ENCODE assay signal across 13 cellular contexts in genomic region chrX:74343327-74343969, GRCh38. TPM values are rescaled to one million over a fixed set of nuclear protein-coding genes. Genes with fewer than 3 reads are reported as not detected.
DNase-seq lines count a peak whose midpoint lies in the region; ATAC-seq and TF ChIP-seq lines count a peak whose summit lies in the region.
"Had no signal": no experiment of that assay in that cellular context is flagged by ENCODE, and none has a peak within 500 bp of the region (broad histone marks: within the 10 kb centered on the region; RNA-seq: fewer than 3 reads in every experiment).

No MANE protein-coding gene starts in this region.

- H3K4me1 Mint-ChIP-seq in chondrocyte (ENCODE audit: low read depth) = peaks cover 9% of the 10 kb centered on the region
- H3K4me1 Mint-ChIP-seq in CD4-positive, alpha-beta memory T cell = no peaks in the 10 kb centered on the region

- CTCF ChIA-PET in CD4-positive, alpha-beta memory T cell (lab: Charles Lee; ENCODE audit: partially characterized antibody) = interaction anchor here (0.5 to 3.1 kb wide), 9 partner anchors 11 to 490 kb away, joined by 3 to 18 read pairs (median 4); no protein-coding TSS in a partner anchor

- no peak overlapping the region for H3K4me3 ChIP-seq in left ventricle myocardium inferior
- H3K4me3 ChIP-seq in CD4-positive, alpha-beta memory T cell (ENCODE audit: low read length in 2 of 2) = no peak overlapping the region
- H3K4me3 ChIP-seq: esophagus muscularis mucosa, SJSA1 had no signal

- no peak overlapping the region for H3K27ac ChIP-seq in left ventricle myocardium inferior (replicated peaks)
- H3K27ac ChIP-seq in CD4-positive, alpha-beta memory T cell (ENCODE audit: low read depth, low read length) = no peak overlapping the region
- H3K27ac ChIP-seq: esophagus muscularis mucosa, SJSA1 had no signal

- no peak overlapping the region for H3K4me3 Mint-ChIP-seq in chondrocyte (ENCODE audit: unreplicated experiment)
- no peak overlapping the region for H3K4me3 Mint-ChIP-seq in CD4-positive, alpha-beta memory T cell
- H3K4me3 Mint-ChIP-seq: activated CD4-positive, alpha-beta T cell treated with anti-CD3 and anti-CD28 coated beads for 36 hours had no signal

- H3K4me1 ChIP-seq in left ventricle myocardium inferior = no peaks in the 10 kb centered on the region
- H3K4me1 ChIP-seq in CD4-positive, alpha-beta memory T cell (ENCODE audit: insufficient read depth, low read length) = no peaks in the 10 kb centered on the region
- H3K4me1 ChIP-seq: esophagus muscularis mucosa had no signal

- peaks cover 2% of the 10 kb centered on the region for H3K27me3 Mint-ChIP-seq in chondrocyte (ENCODE audit: low read depth)
- H3K27me3 Mint-ChIP-seq in CD4-positive, alpha-beta memory T cell = peaks cover 0 to 3% of the 10 kb centered on the region in 2 donors
- H3K27me3 Mint-ChIP-seq: activated CD4-positive, alpha-beta T cell treated with anti-CD3 and anti-CD28 coated beads for 36 hours had no signal

- DNase-seq in Right ventricle myocardium inferior (ENCODE audit: missing footprints) = no peak
- no peak for DNase-seq in left ventricle myocardium inferior
- DNase-seq in chondrocyte (ENCODE audit: low spot score) = no peak
- DNase-seq in cortex of kidney (lab: John Stamatoyannopoulos, UW) = no peak
- DNase-seq in 8988T = no peak
- no peak for DNase-seq in GM13977 (ENCODE audit: low spot score)
- no peak for DNase-seq in CD4-positive, alpha-beta memory T cell
- DNase-seq: activated effector memory CD4-positive, alpha-beta T cell treated with Interleukin-2 at 50 U/mL for 16 hours had no signal

- H3K27ac Mint-ChIP-seq in chondrocyte (ENCODE audit: unreplicated experiment) = peak overlapping the region; percentile 71
- no peak overlapping the region for H3K27ac Mint-ChIP-seq in CD4-positive, alpha-beta memory T cell
- H3K27ac Mint-ChIP-seq: activated CD4-positive, alpha-beta T cell treated with anti-CD3 and anti-CD28 coated beads for 36 hours had no signal

- H3K9me3 ChIP-seq in left ventricle myocardium inferior (replicated peaks) = peaks cover 7% of the 10 kb centered on the region
- H3K9me3 ChIP-seq in CD4-positive, alpha-beta memory T cell (ENCODE audit: control insufficient read depth in 1 of 2, low read length in 2 of 2) = no peaks in the 10 kb centered on the region
- H3K9me3 ChIP-seq: SJSA1 had no signal

- peaks cover 13% of the 10 kb centered on the region for H3K9me3 Mint-ChIP-seq in chondrocyte (ENCODE audit: low read depth)
- H3K9me3 Mint-ChIP-seq in CD4-positive, alpha-beta memory T cell = peaks cover 0 to 4% (median 0%) of the 10 kb centered on the region in 8 donors

- peaks cover 2% of the 10 kb centered on the region for H3K36me3 Mint-ChIP-seq in chondrocyte (ENCODE audit: low read depth)
- peaks cover 0 to 4% of the 10 kb centered on the region in 2 donors for H3K36me3 Mint-ChIP-seq in CD4-positive, alpha-beta memory T cell

- TF ChIP-seq CTCF in left ventricle myocardium inferior (IDR thresholded peaks at IDR 0.05; ENCODE audit: borderline replicate concordance) (no peak), chondrocyte (IDR thresholded peaks at IDR 0.05) (no peak), GM13977 (IDR thresholded peaks at IDR 0.05; ENCODE audit: extremely low read depth, insufficient read depth, missing control alignments) (no peak)

- POLR2A ChIA-PET in CD4-positive, alpha-beta memory T cell (lab: Charles Lee; ENCODE audit: partially characterized antibody) = no interaction called here

- intact Hi-C loops in Right ventricle myocardium inferior (cut with DNase I) = loop anchor here (5.0 kb wide), 1 partner anchor 211 kb away; no protein-coding TSS in a partner anchor
- intact Hi-C loops in left ventricle myocardium inferior (cut with micrococcal nuclease) = loop anchor here (5.0 kb wide), 1 partner anchor 486 kb away; no protein-coding TSS in a partner anchor
- intact Hi-C loops in CD4-positive, alpha-beta memory T cell (cut with micrococcal nuclease) = loop anchor here (5.0 kb wide), 1 partner anchor 51 kb away; no protein-coding TSS in a partner anchor

- H3K36me3 ChIP-seq in left ventricle myocardium inferior = no peaks in the 10 kb centered on the region
- no peaks in the 10 kb centered on the region for H3K36me3 ChIP-seq in CD4-positive, alpha-beta memory T cell (ENCODE audit: insufficient read depth, low read length)
- H3K36me3 ChIP-seq: esophagus muscularis mucosa, SJSA1 had no signal

- no peaks in the 10 kb centered on the region for H3K27me3 ChIP-seq in left ventricle myocardium inferior (ENCODE audit: low read depth)
- no peaks in the 10 kb centered on the region for H3K27me3 ChIP-seq in CD4-positive, alpha-beta memory T cell (ENCODE audit: insufficient read depth, low read length)
- H3K27me3 ChIP-seq: esophagus muscularis mucosa, SJSA1 had no signal

- in situ Hi-C loops in GM13977 (cut with MboI; ENCODE audit: low pct_unique_long_range_greater_than_20kb, low sequenced_read_pairs, unreplicated experiment) = loop anchor here (25.0 kb wide), 1 partner anchor 481 kb away; the partner anchor contains the start of gene XIST

- ATAC-seq in Right ventricle myocardium inferior (peak; percentile 26), HG03457 (IDR thresholded peaks at IDR 0.05; ENCODE audit: unreplicated experiment) (peak; percentile 25)

RNA-seq across cellular contexts. Expression of gene ZCCHC13, which starts 39.5 kb away (rescaled TPM):
- total RNA-seq in Right ventricle myocardium inferior (not detected), left ventricle myocardium inferior (not detected), chondrocyte (not detected in 3 replicates)
- total RNA-seq in CD4-positive, alpha-beta memory T cell = not detected
- not detected for polyA plus RNA-seq in CD4-positive, alpha-beta memory T cell
- total RNA-seq: activated CD4-positive, alpha-beta T cell treated with anti-CD3 and anti-CD28 coated beads for 36 hours; cardiac septum; esophagus muscularis mucosa; SJSA1 had no signal
